In genomic region chr19:18942692-18943091, GRCh38 we compare ENCODE assay signal across 24 cellular contexts. TPM values are rescaled to one million over a fixed set of nuclear protein-coding genes. Genes with fewer than 3 reads are reported as not detected.
DNase-seq lines count a peak whose midpoint lies in the region; ATAC-seq and TF ChIP-seq lines count a peak whose summit lies in the region.
"Had no signal": no experiment of that assay in that cellular context is flagged by ENCODE, and none has a peak within 500 bp of the region (broad histone marks: within the 10 kb centered on the region; RNA-seq: fewer than 3 reads in every experiment).

No MANE protein-coding gene starts in this region.

- H3K4me1 Mint-ChIP-seq in Caco-2 (ENCODE audit: low read depth, unreplicated experiment): peaks cover 12% of the 10 kb centered on the region
- H3K4me1 Mint-ChIP-seq in mesothelial cell of epicardium: peaks cover 13% of the 10 kb centered on the region
- peaks cover 54% of the 10 kb centered on the region for H3K4me1 Mint-ChIP-seq in stimulated activated memory B cell treated with anti-CD40 and anti-IgM and Interleukin-4, amounts not matched to agents 10 μg/mL and 1 μg/mL and 100 μg/mL, for 72 hours

- H3K27me3 Mint-ChIP-seq in Caco-2 (ENCODE audit: insufficient read depth, unreplicated experiment) (no peaks in the 10 kb centered on the region), mesothelial cell of epicardium (ENCODE audit: low read depth) (peaks cover 1% of the 10 kb centered on the region)
- peaks cover 31% of the 10 kb centered on the region for H3K27me3 Mint-ChIP-seq in stimulated activated memory B cell treated with anti-CD40 and anti-IgM and Interleukin-4, amounts not matched to agents 10 μg/mL and 1 μg/mL and 100 μg/mL, for 72 hours

- H3K36me3 Mint-ChIP-seq in Caco-2 (ENCODE audit: insufficient read depth, unreplicated experiment) (peaks cover 9% of the 10 kb centered on the region), mesothelial cell of epicardium (peaks cover 4% of the 10 kb centered on the region)
- no peaks in the 10 kb centered on the region for H3K36me3 Mint-ChIP-seq in stimulated activated memory B cell treated with anti-CD40 and anti-IgM and Interleukin-4, amounts not matched to agents 10 μg/mL and 1 μg/mL and 100 μg/mL, for 72 hours

- DNase-seq in Caco-2 (no peak), WERI-Rb-1 (no peak), mesothelial cell of epicardium (ENCODE audit: low spot score in 2 of 2, unreplicated experiment in 2 of 2) (no peak), GM10248 (ENCODE audit: extremely low spot score) (no peak), H7 (no peak), cerebellum (ENCODE audit: low spot score) (no peak)
- DNase-seq: activated CD4-positive, CD25-positive, alpha-beta regulatory T cell; activated gamma-delta T cell treated with Interleukin-2 at 50 U/mL for 16 hours; DMS79; esophagus squamous epithelium; GOT3; islet precursor cell; KG1; NCI-H1436 treated with DMSO at 0.1 percent for 48 hours; NCI-H524 treated with DMSO at 0.1 percent for 48 hours; SHP77 treated with DMSO at 0.1 percent for 48 hours; stimulated activated CD4-positive, alpha-beta T cell treated with anti-CD3 and anti-CD28 coated beads, Interleukin-4, amount 100 ng/mL, for 1 hour; stimulated activated naive CD4-positive, alpha-beta T cell treated with Interleukin-2 at 50 U/mL for 16 hours; testis had no signal

- H3K4me3 ChIP-seq in Caco-2 (ENCODE audit: low read depth, low read length) (no peak overlapping the region), WERI-Rb-1 (ENCODE audit: low read depth, low read length) (no peak overlapping the region), H7 (ENCODE audit: insufficient read depth, low read depth, low read length) (no peak overlapping the region)
- H3K4me3 ChIP-seq: breast epithelium, coronary artery, esophagus squamous epithelium, testis had no signal

- H3K9me3 ChIP-seq in Caco-2 (no peaks in the 10 kb centered on the region), WERI-Rb-1 (ENCODE audit: severe bottlenecking) (peaks cover 2% of the 10 kb centered on the region)
- H3K9me3 ChIP-seq: breast epithelium, esophagus squamous epithelium, testis had no signal

- POLR2A ChIA-PET in Caco-2 (lab: Charles Lee) (no interaction called here), GM10248 (lab: Yijun Ruan, JAX) (no interaction called here)

- no peaks in the 10 kb centered on the region for H3K27me3 ChIP-seq in Caco-2 (replicated peaks; ENCODE audit: control insufficient read depth, insufficient read depth, low read length)
- no peaks in the 10 kb centered on the region for H3K27me3 ChIP-seq in WERI-Rb-1 (ENCODE audit: insufficient read depth, low read depth, severe bottlenecking)
- H3K27me3 ChIP-seq in H7 (ENCODE audit: control insufficient read depth, insufficient read depth, low read length): peaks cover 7% of the 10 kb centered on the region
- H3K27me3 ChIP-seq: breast epithelium, testis had no signal

- CTCF ChIA-PET in Caco-2 (lab: Charles Lee): no interaction called here
- CTCF ChIA-PET in GM10248 (lab: Yijun Ruan, JAX): no interaction called here

- no peak overlapping the region for H3K27ac Mint-ChIP-seq in Caco-2 (ENCODE audit: unreplicated experiment)
- peak overlapping the region; percentile 39 for H3K27ac Mint-ChIP-seq in mesothelial cell of epicardium
- peak overlapping the region; percentile 61 for H3K27ac Mint-ChIP-seq in stimulated activated memory B cell treated with anti-CD40 and anti-IgM and Interleukin-4, amounts not matched to agents 10 μg/mL and 1 μg/mL and 100 μg/mL, for 72 hours
- H3K27ac Mint-ChIP-seq: endodermal cell had no signal

- H3K4me3 Mint-ChIP-seq in Caco-2 (ENCODE audit: unreplicated experiment): peak overlapping the region; percentile 77
- H3K4me3 Mint-ChIP-seq in mesothelial cell of epicardium: peak overlapping the region; percentile 54
- H3K4me3 Mint-ChIP-seq in stimulated activated memory B cell treated with anti-CD40 and anti-IgM and Interleukin-4, amounts not matched to agents 10 μg/mL and 1 μg/mL and 100 μg/mL, for 72 hours: no peak overlapping the region

- H3K4me1 ChIP-seq in Caco-2: no peaks in the 10 kb centered on the region

- intact Hi-C loops in Caco-2 (cut with micrococcal nuclease; ENCODE audit: unreplicated experiment): loop anchor here (5.0 kb wide), 1 partner anchor 45 kb away; no protein-coding TSS in a partner anchor

- no peak for TF ChIP-seq CTCF in Caco-2 (IDR thresholded peaks at IDR 0.05; ENCODE audit: insufficient read depth in 1 of 2, low read depth in 1 of 2, low read length in 1 of 2, severe bottlenecking in 1 of 2, unreplicated experiment in 1 of 2)
- no peak for TF ChIP-seq CTCF in WERI-Rb-1 (IDR thresholded peaks at IDR 0.05; ENCODE audit: low read depth, low read length)
- no peak for TF ChIP-seq CTCF in mesothelial cell of epicardium (IDR thresholded peaks at IDR 0.05; ENCODE audit: unreplicated experiment)
- no peak for TF ChIP-seq CTCF in GM10248 (IDR thresholded peaks at IDR 0.05; ENCODE audit: control extremely low read depth, extremely low read depth, low read depth, missing control alignments)

- H3K36me3 ChIP-seq in Caco-2 (ENCODE audit: control insufficient read depth, insufficient read depth, low read length) (no peaks in the 10 kb centered on the region), WERI-Rb-1 (peaks cover 10% of the 10 kb centered on the region), H7 (replicated peaks; ENCODE audit: control insufficient read depth, insufficient read depth, low read length) (peaks cover 2% of the 10 kb centered on the region)
- H3K36me3 ChIP-seq: breast epithelium had no signal

- H3K9me3 Mint-ChIP-seq in Caco-2 (ENCODE audit: unreplicated experiment) (no peaks in the 10 kb centered on the region), mesothelial cell of epicardium (no peaks in the 10 kb centered on the region)
- no peaks in the 10 kb centered on the region for H3K9me3 Mint-ChIP-seq in stimulated activated memory B cell treated with anti-CD40 and anti-IgM and Interleukin-4, amounts not matched to agents 10 μg/mL and 1 μg/mL and 100 μg/mL, for 72 hours
- H3K9me3 Mint-ChIP-seq: endodermal cell had no signal

- no peak for ATAC-seq in stimulated activated memory B cell treated with anti-CD40 and anti-IgM and Interleukin-4, amounts not matched to agents 10 μg/mL and 1 μg/mL and 100 μg/mL, for 72 hours

- peak overlapping the region; percentile 14; the same call in 1 of the 2 replicates for H3K27ac ChIP-seq in WERI-Rb-1
- H3K27ac ChIP-seq: coronary artery, esophagus squamous epithelium, testis had no signal

- no TSS peak for BruUV-seq in Caco-2 (replicated peaks; lab: Mats Ljungman, UMichigan)

RNA-seq across cellular contexts. Expression of gene HOMER3, which starts 1.7 kb away (rescaled TPM):
- total RNA-seq in Caco-2 (2022) (18.0 and 19.0 TPM in 2 replicates), mesothelial cell of epicardium (53.7 to 60.4 TPM (median 56.3 TPM) in 3 replicates), cerebellum (20.7 TPM)
- 25.1 and 35.7 TPM in 2 replicates for total RNA-seq in H7 (2014; rRNA removed; shearing (Covaris generic))

RNA-seq across cellular contexts. Expression of gene DDX49, which starts 23.2 kb away (rescaled TPM):
- 46.8 and 48.7 TPM in 2 replicates for total RNA-seq in Caco-2 (2022)
- total RNA-seq in mesothelial cell of epicardium: 41.3 to 46.1 TPM (median 45.6 TPM) in 3 replicates
- total RNA-seq in H7 (2014; rRNA removed; shearing (Covaris generic)): 44.7 and 63.1 TPM in 2 replicates
- 32.2 TPM for total RNA-seq in cerebellum

RNA-seq across cellular contexts. Expression of gene COPE, which starts 23.5 kb away (rescaled TPM):
- total RNA-seq in Caco-2 (2022) (207 and 213 TPM in 2 replicates), mesothelial cell of epicardium (161 to 174 TPM (median 163 TPM) in 3 replicates), cerebellum (58.3 TPM)
- total RNA-seq in H7 (2014; rRNA removed; shearing (Covaris generic)): 253 and 306 TPM in 2 replicates

RNA-seq across cellular contexts. Expression of gene CERS1, which starts 46.7 kb away (rescaled TPM):
- total RNA-seq in Caco-2 (2022) (19.0 and 20.3 TPM in 2 replicates), mesothelial cell of epicardium (8.5 to 9.4 TPM (median 8.8 TPM) in 3 replicates), cerebellum (19.1 TPM)
- total RNA-seq in H7 (2014; rRNA removed; shearing (Covaris generic)): 7.8 and 8.5 TPM in 2 replicates
- total RNA-seq: HT-29 had no signal
